Comparison of ENCODE assay signal across 12 cellular contexts in genomic region chr16:50195276-50195675, GRCh38. TPM values are rescaled to one million over a fixed set of nuclear protein-coding genes. Genes with fewer than 3 reads are reported as not detected.
A peak's percentile ranks its signal among the peaks of the same experiment; 100 is the strongest.
DNase-seq lines count a peak whose midpoint lies in the region; ATAC-seq lines count a peak whose summit lies in the region.
"Had no signal": no experiment of that assay in that cellular context is flagged by ENCODE, and none has a peak within 500 bp of the region (broad histone marks: within the 10 kb centered on the region; RNA-seq: fewer than 3 reads in every experiment).

No MANE protein-coding gene starts in this region.

- H3K27me3 ChIP-seq in Karpas-422 (ENCODE audit: low read length), result no peaks in the 10 kb centered on the region

- H3K27me3 Mint-ChIP-seq in T-helper 1 cell treated with Interleukin-12 subunit alpha and Interleukin-12 subunit beta and Interleukin-4 antibody, amounts not matched to agents 30 μg/mL and 1 μg/mL, for 36 hours (ENCODE audit: low read depth), result no peaks in the 10 kb centered on the region

- H3K27ac Mint-ChIP-seq in T-helper 1 cell treated with Interleukin-12 subunit alpha and Interleukin-12 subunit beta and Interleukin-4 antibody, amounts not matched to agents 30 μg/mL and 1 μg/mL, for 36 hours, result peak overlapping the region; percentile 68

- H3K79me2 ChIP-seq in Karpas-422 (ENCODE audit: low read length), result no peaks in the 10 kb centered on the region

- peaks cover 42% of the 10 kb centered on the region for H3K4me1 Mint-ChIP-seq in T-helper 1 cell treated with Interleukin-12 subunit alpha and Interleukin-12 subunit beta and Interleukin-4 antibody, amounts not matched to agents 30 μg/mL and 1 μg/mL, for 36 hours (ENCODE audit: low read depth)

- H3K4me3 ChIP-seq in Karpas-422 (ENCODE audit: low read length), result no peak overlapping the region

- peak overlapping the region; percentile 34 for H3K4me3 Mint-ChIP-seq in T-helper 1 cell treated with Interleukin-12 subunit alpha and Interleukin-12 subunit beta and Interleukin-4 antibody, amounts not matched to agents 30 μg/mL and 1 μg/mL, for 36 hours

- no peak for ATAC-seq in GM18867 (IDR thresholded peaks at IDR 0.05; ENCODE audit: unreplicated experiment)

- H3K9ac ChIP-seq in Karpas-422 (ENCODE audit: low read length), result no peak overlapping the region

- H3K4me1 ChIP-seq in Karpas-422 (ENCODE audit: low read length), result peaks cover 7% of the 10 kb centered on the region

- H4K20me1 ChIP-seq in Karpas-422 (ENCODE audit: insufficient read depth, low read depth, low read length), result peaks cover 6% of the 10 kb centered on the region

- no peaks in the 10 kb centered on the region for H3K9me3 Mint-ChIP-seq in T-helper 1 cell treated with Interleukin-12 subunit alpha and Interleukin-12 subunit beta and Interleukin-4 antibody, amounts not matched to agents 30 μg/mL and 1 μg/mL, for 36 hours

- no peak overlapping the region for H3K4me2 ChIP-seq in Karpas-422 (ENCODE audit: low read depth, low read length, poor library complexity, severe bottlenecking)

- DNase-seq in T-helper 1 cell, result no peak
- DNase-seq in MV-4-11 (lab: John Stamatoyannopoulos, UW), result peak; percentile 31
- peak; percentile 22 for DNase-seq in dedifferentiated amniotic fluid mesenchymal stem cell (ENCODE audit: extremely low spot score)
- DNase-seq in pons (ENCODE audit: low spot score), result peak; percentile 46
- DNase-seq in stimulated activated CD4-positive, alpha-beta T cell treated with anti-CD3 and anti-CD28 coated beads, Interleukin-2, amount 100 ng/mL, for 24 hours, result no peak
- no peak for DNase-seq in Karpas-422
- DNase-seq: effector CD8-positive, alpha-beta T cell; NK-92 treated with Interleukin-12 subunit alpha and Interleukin-12 subunit beta, amount 100 ng/mL, for 24 hours; stimulated activated CD4-positive, alpha-beta T cell treated with anti-CD3 and anti-CD28 coated beads, Interleukin-12 subunit alpha, Interleukin-12 subunit beta, amount 100 ng/mL, for 4 hours; substantia nigra had no signal

- H3K36me3 ChIP-seq in Karpas-422 (ENCODE audit: insufficient read depth, low read length), result no peaks in the 10 kb centered on the region

- H3K27ac ChIP-seq in Karpas-422 (ENCODE audit: low read length), result no peak overlapping the region

- H3K9me2 ChIP-seq in Karpas-422 (replicated peaks; ENCODE audit: insufficient read depth, low read length), result no peaks in the 10 kb centered on the region

- no peaks in the 10 kb centered on the region for H3K9me3 ChIP-seq in Karpas-422 (ENCODE audit: low read length)

- no peaks in the 10 kb centered on the region for H3K36me3 Mint-ChIP-seq in T-helper 1 cell treated with Interleukin-12 subunit alpha and Interleukin-12 subunit beta and Interleukin-4 antibody, amounts not matched to agents 30 μg/mL and 1 μg/mL, for 36 hours (ENCODE audit: low read depth)

- H2AFZ ChIP-seq in Karpas-422 (ENCODE audit: low read length), result no peak overlapping the region

RNA-seq across cellular contexts. Expression of gene TENT4B, which starts 42.2 kb away (rescaled TPM):
- 2.5 and 5.2 TPM in 2 replicates for total RNA-seq in Karpas-422 (2014; rRNA removed; shearing (Covaris generic); ENCODE audit: low replicate concordance)

Comparison
In these comparisons a context has a peak if more than half of its experiments do, and no peak if none do; other contexts are left out.
1. DNase-seq: peak in MV-4-11 (single experiment), dedifferentiated amniotic fluid mesenchymal stem cell (single experiment) and pons (single experiment); none in T-helper 1 cell (0 of 5), stimulated activated CD4-positive, alpha-beta T cell treated with anti-CD3 and anti-CD28 coated beads, Interleukin-2, amount 100 ng/mL, for 24 hours (0 of 2) and Karpas-422 (single experiment).